In the genomic region with DNA sequence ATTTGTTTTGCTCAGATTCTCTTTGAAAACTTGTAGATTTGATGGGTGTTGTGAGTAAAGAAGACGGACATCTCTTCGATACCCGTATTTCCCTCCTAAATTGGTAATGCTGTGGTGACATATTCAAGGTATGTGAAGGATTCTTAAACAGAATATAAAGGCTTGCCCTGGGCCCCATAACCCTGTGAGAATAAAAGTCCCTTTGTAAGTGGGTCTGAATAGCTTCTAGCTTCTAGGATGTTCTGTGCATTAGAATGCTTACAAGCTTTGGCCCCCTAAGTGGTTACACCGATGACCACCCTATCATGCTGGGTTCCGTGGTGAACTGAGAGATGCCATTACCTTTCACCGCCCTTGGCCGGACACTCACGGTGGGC, we compare ENCODE assay signal across 1 cellular context.
TF ChIP-seq lines count a peak whose summit lies in the region.

No MANE protein-coding gene starts in this region.

TF ChIP-seq in GM12878, 131 proteins besides CTCF, POLR2A, EP300 and RAD21 (continued from another document):
- TF ChIP-seq, protein P1, sequence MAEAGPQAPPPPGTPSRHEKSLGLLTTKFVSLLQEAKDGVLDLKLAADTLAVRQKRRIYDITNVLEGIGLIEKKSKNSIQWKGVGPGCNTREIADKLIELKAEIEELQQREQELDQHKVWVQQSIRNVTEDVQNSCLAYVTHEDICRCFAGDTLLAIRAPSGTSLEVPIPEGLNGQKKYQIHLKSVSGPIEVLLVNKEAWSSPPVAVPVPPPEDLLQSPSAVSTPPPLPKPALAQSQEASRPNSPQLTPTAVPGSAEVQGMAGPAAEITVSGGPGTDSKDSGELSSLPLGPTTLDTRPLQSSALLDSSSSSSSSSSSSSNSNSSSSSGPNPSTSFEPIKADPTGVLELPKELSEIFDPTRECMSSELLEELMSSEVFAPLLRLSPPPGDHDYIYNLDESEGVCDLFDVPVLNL (IDR thresholded peaks at IDR 0.05; ENCODE audit: low read depth, low read length), result no peak
- TF ChIP-seq, protein P2, sequence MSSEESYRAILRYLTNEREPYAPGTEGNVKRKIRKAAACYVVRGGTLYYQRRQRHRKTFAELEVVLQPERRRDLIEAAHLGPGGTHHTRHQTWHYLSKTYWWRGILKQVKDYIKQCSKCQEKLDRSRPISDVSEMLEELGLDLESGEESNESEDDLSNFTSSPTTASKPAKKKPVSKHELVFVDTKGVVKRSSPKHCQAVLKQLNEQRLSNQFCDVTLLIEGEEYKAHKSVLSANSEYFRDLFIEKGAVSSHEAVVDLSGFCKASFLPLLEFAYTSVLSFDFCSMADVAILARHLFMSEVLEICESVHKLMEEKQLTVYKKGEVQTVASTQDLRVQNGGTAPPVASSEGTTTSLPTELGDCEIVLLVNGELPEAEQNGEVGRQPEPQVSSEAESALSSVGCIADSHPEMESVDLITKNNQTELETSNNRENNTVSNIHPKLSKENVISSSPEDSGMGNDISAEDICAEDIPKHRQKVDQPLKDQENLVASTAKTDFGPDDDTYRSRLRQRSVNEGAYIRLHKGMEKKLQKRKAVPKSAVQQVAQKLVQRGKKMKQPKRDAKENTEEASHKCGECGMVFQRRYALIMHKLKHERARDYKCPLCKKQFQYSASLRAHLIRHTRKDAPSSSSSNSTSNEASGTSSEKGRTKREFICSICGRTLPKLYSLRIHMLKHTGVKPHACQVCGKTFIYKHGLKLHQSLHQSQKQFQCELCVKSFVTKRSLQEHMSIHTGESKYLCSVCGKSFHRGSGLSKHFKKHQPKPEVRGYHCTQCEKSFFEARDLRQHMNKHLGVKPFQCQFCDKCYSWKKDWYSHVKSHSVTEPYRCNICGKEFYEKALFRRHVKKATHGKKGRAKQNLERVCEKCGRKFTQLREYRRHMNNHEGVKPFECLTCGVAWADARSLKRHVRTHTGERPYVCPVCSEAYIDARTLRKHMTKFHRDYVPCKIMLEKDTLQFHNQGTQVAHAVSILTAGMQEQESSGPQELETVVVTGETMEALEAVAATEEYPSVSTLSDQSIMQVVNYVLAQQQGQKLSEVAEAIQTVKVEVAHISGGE (CRISPR knock-in tag; IDR thresholded peaks at IDR 0.05), result no peak
- TF ChIP-seq ZNF24 (IDR thresholded peaks at IDR 0.05), result no peak
- no peak for TF ChIP-seq IKZF2 (IDR thresholded peaks at IDR 0.05)
- TF ChIP-seq, protein P3, sequence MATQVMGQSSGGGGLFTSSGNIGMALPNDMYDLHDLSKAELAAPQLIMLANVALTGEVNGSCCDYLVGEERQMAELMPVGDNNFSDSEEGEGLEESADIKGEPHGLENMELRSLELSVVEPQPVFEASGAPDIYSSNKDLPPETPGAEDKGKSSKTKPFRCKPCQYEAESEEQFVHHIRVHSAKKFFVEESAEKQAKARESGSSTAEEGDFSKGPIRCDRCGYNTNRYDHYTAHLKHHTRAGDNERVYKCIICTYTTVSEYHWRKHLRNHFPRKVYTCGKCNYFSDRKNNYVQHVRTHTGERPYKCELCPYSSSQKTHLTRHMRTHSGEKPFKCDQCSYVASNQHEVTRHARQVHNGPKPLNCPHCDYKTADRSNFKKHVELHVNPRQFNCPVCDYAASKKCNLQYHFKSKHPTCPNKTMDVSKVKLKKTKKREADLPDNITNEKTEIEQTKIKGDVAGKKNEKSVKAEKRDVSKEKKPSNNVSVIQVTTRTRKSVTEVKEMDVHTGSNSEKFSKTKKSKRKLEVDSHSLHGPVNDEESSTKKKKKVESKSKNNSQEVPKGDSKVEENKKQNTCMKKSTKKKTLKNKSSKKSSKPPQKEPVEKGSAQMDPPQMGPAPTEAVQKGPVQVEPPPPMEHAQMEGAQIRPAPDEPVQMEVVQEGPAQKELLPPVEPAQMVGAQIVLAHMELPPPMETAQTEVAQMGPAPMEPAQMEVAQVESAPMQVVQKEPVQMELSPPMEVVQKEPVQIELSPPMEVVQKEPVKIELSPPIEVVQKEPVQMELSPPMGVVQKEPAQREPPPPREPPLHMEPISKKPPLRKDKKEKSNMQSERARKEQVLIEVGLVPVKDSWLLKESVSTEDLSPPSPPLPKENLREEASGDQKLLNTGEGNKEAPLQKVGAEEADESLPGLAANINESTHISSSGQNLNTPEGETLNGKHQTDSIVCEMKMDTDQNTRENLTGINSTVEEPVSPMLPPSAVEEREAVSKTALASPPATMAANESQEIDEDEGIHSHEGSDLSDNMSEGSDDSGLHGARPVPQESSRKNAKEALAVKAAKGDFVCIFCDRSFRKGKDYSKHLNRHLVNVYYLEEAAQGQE (IDR thresholded peaks at IDR 0.05; ENCODE audit: low read depth, low read length), result no peak
- TF ChIP-seq RCOR1 (conservative IDR thresholded peaks at IDR 0.05; ENCODE audit: low read depth, low read length), result no peak
- TF ChIP-seq CHD4 (IDR thresholded peaks at IDR 0.05), result no peak
- TF ChIP-seq HDAC6 (IDR thresholded peaks at IDR 0.05; ENCODE audit: unreplicated experiment), result no peak
- no peak for TF ChIP-seq NFYA (IDR thresholded peaks at IDR 0.05; ENCODE audit: borderline replicate concordance, low read depth, low read length)
